21 cellular contexts compared by ENCODE assay signal in the genomic region with DNA sequence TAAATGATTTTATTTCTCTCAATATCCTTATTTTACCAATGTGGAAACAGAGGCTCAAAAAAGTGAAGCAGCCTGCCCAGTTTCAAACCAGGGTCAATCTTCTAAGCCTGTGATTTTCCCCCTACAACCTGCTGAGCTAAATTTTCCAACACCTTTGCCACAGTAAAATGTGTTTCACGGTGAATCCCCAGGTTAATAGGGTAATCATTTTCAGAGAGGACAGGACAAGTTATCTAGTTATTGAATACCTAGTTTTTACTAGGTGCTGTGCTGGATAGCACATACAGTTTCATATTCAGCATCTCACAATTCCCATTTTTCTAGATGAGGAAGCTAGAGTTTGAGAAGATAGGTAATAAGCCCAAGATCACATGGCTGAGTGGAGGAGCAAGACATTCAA.
A peak's percentile ranks its signal among the peaks of the same experiment; 100 is the strongest.
DNase-seq lines count a peak whose midpoint lies in the region; ATAC-seq, FAIRE-seq and TF ChIP-seq lines count a peak whose summit lies in the region.
"Had no signal": no experiment of that assay in that cellular context is flagged by ENCODE, and none has a peak within 500 bp of the region (broad histone marks: within the 10 kb centered on the region; RNA-seq: fewer than 3 reads in every experiment).

No MANE protein-coding gene starts in this region.

- WGBS in tibial nerve, 2 donors, result 78 to 83% methylated on average over 1 of the region's 1 CpG

- H3K9ac ChIP-seq in kidney (ENCODE audit: low read length in 2 of 2), result no peak overlapping the region

- in situ Hi-C loops in Caki2 (cut with HindIII; ENCODE audit: low pct_unique_long_range_greater_than_20kb, low sequenced_read_pairs), result no loop called here

- ATAC-seq in GM21381 (IDR thresholded peaks at IDR 0.05; ENCODE audit: unreplicated experiment) (peak; percentile 38), HG02981 (IDR thresholded peaks at IDR 0.05; ENCODE audit: unreplicated experiment) (peak; percentile 56), Right ventricle myocardium superior (ENCODE audit: poor library complexity) (no peak)
- ATAC-seq: GM23338 had no signal

- H3K4me3 ChIP-seq in kidney (ENCODE audit: low read length in 2 of 2), result peak overlapping the region in 1 of 2 donors; percentile 6
- H3K4me3 ChIP-seq in tibial nerve, result no peak overlapping the region
- H3K4me3 ChIP-seq: GM23338, PC-9, SJSA1 had no signal

- peak; percentile 53 for FAIRE-seq in kidney (lab: Jason Lieb, UNC)

- intact Hi-C loops in kidney (cut with DNase I), result no loop called here
- intact Hi-C loops in Right ventricle myocardium superior (cut with DNase I), result no loop called here

- H3K27ac ChIP-seq in kidney (ENCODE audit: low read depth in 2 of 2, low read length in 2 of 2) (peak overlapping the region; percentile 18 to 63), tibial nerve (no peak overlapping the region)
- H3K27ac ChIP-seq: 22Rv1, PC-9, SJSA1 had no signal

- H3K4me1 ChIP-seq in kidney (ENCODE audit: control insufficient read depth in 1 of 2, insufficient read depth in 1 of 2, low read depth in 1 of 2, low read length in 2 of 2) (peaks cover 0 to 18% of the 10 kb centered on the region in 2 donors), tibial nerve (no peaks in the 10 kb centered on the region)
- H3K4me1 ChIP-seq: BE2C, SJSA1 had no signal

- no peaks in the 10 kb centered on the region for H3K9me3 ChIP-seq in kidney (ENCODE audit: control insufficient read depth in 1 of 2, low read length in 2 of 2)
- no peaks in the 10 kb centered on the region for H3K9me3 ChIP-seq in tibial nerve
- H3K9me3 ChIP-seq: BE2C, SJSA1 had no signal

- H3K36me3 ChIP-seq in kidney (ENCODE audit: control insufficient read depth in 1 of 2, insufficient read depth in 2 of 2, low read length in 2 of 2) (no peaks in the 10 kb centered on the region), tibial nerve (no peaks in the 10 kb centered on the region)
- H3K36me3 ChIP-seq: BE2C, SJSA1 had no signal

- TF ChIP-seq CTCF in kidney (IDR thresholded peaks at IDR 0.05; ENCODE audit: borderline replicate concordance, extremely low read depth, insufficient read depth) (no peak), tibial nerve (IDR thresholded peaks at IDR 0.05) (no peak)

- no peaks in the 10 kb centered on the region for H3K27me3 ChIP-seq in tibial nerve
- H3K27me3 ChIP-seq: BE2C, SJSA1 had no signal

- peak; percentile 12 for DNase-seq in Caki2 (ENCODE audit: low read depth)
- no peak for DNase-seq in kidney
- no peak for DNase-seq in T-helper 9 cell
- DNase-seq in tibial nerve (ENCODE audit: low spot score in 2 of 2), result no peak
- no peak for DNase-seq in activated CD8-positive, alpha-beta memory T cell treated with anti-CD3 and anti-CD28 coated beads for 24 hours
- no peak for DNase-seq in Right ventricle myocardium superior
- DNase-seq: BE2C; Calu3; CD4-positive, alpha-beta T cell; NCI-H1048; NCI-H146; NCI-H2081; NCI-H2227 treated with DMSO at 0.1 percent for 48 hours; NCI-H524; PC-9; T-helper 2 cell had no signal

- no peak for TF ChIP-seq POLR2A in tibial nerve (IDR thresholded peaks at IDR 0.05)

- TF ChIP-seq EP300 in tibial nerve (IDR thresholded peaks at IDR 0.05), result no peak

Comparison
In these comparisons a context has a peak if more than half of its experiments do, and no peak if none do; other contexts are left out.
1. H3K27ac ChIP-seq: peak in kidney (2 of 2); none in tibial nerve (0 of 4).